Comparison of ENCODE assay signal across 11 cellular contexts in genomic region chr10:133277277-133277992, GRCh38. TPM values are rescaled to one million over a fixed set of nuclear protein-coding genes. Genes with fewer than 3 reads are reported as not detected.
DNase-seq lines count a peak whose midpoint lies in the region; ATAC-seq and TF ChIP-seq lines count a peak whose summit lies in the region.
"Had no signal": no experiment of that assay in that cellular context is flagged by ENCODE, and none has a peak within 500 bp of the region (broad histone marks: within the 10 kb centered on the region; RNA-seq: fewer than 3 reads in every experiment).

No MANE protein-coding gene starts in this region.

- no peak overlapping the region for H3K23ac ChIP-seq in mesenchymal stem cell (ENCODE audit: low read length in 2 of 2)

- peaks cover 0 to 2% (median 0%) of the 10 kb centered on the region in 7 donors for H3K9me3 Mint-ChIP-seq in CD14-positive monocyte
- no peaks in the 10 kb centered on the region for H3K9me3 Mint-ChIP-seq in activated T-helper 17 cell treated with anti-CD3 and anti-CD28 coated beads, Interleukin-2, amount 50 U/mL, for 72 hours

- no peak overlapping the region for H2BK5ac ChIP-seq in mesenchymal stem cell (ENCODE audit: low read depth, low read length, poor library complexity, severe bottlenecking)

- H2AFZ ChIP-seq in HCT116 (ENCODE audit: low read depth, low read length, poor library complexity, severe bottlenecking) (no peak overlapping the region), mesenchymal stem cell (ENCODE audit: low read depth, low read length) (no peak overlapping the region)

- no peak overlapping the region for H3K18ac ChIP-seq in mesenchymal stem cell (ENCODE audit: low read depth in 1 of 2, low read length in 2 of 2)

- no peak overlapping the region for H3K14ac ChIP-seq in mesenchymal stem cell (ENCODE audit: low read length in 2 of 2)

- H3K79me2 ChIP-seq in HCT116 (ENCODE audit: insufficient read depth, low read length): no peaks in the 10 kb centered on the region

- H3K9ac ChIP-seq in HCT116 (ENCODE audit: low read length) (no peak overlapping the region), mesenchymal stem cell (ENCODE audit: low read length) (no peak overlapping the region)

- peak; percentile 21; the same call in 1 of the 2 replicates for ATAC-seq in HCT116
- no peak for ATAC-seq in activated T-helper 17 cell treated with anti-CD3 and anti-CD28 coated beads, Interleukin-2, amount 50 U/mL, for 72 hours (replicated peaks)
- ATAC-seq in GM18870 (IDR thresholded peaks at IDR 0.05; ENCODE audit: unreplicated experiment): no peak
- ATAC-seq in HG03039 (IDR thresholded peaks at IDR 0.05; ENCODE audit: unreplicated experiment): no peak
- ATAC-seq in sciatic nerve: no peak

- no peak overlapping the region for H2AK5ac ChIP-seq in mesenchymal stem cell (ENCODE audit: low read length, severe bottlenecking)

- peak overlapping the region; percentile 99 to 100 (median 100) for H3K27ac Mint-ChIP-seq in CD14-positive monocyte
- H3K27ac Mint-ChIP-seq in activated T-helper 17 cell treated with anti-CD3 and anti-CD28 coated beads, Interleukin-2, amount 50 U/mL, for 72 hours: peak overlapping the region; percentile 81

- H2BK120ac ChIP-seq in mesenchymal stem cell (ENCODE audit: low read depth, low read length): no peak overlapping the region

- 82% methylated on average over 25 of the region's 25 CpGs for WGBS in mesenchymal stem cell

- CTCF ChIA-PET in HCT116 (lab: Charles Lee): no interaction called here

- H3K4me2 ChIP-seq in HCT116 (ENCODE audit: low read length): no peak overlapping the region
- H3K4me2 ChIP-seq in mesenchymal stem cell (ENCODE audit: low read length, poor library complexity, severe bottlenecking): no peak overlapping the region

- H2BK12ac ChIP-seq in mesenchymal stem cell (ENCODE audit: low read length in 2 of 2): no peak overlapping the region

- no peaks in the 10 kb centered on the region for H4K20me1 ChIP-seq in HCT116 (ENCODE audit: insufficient read depth)

- peak overlapping the region; percentile 46 for H4K91ac ChIP-seq in mesenchymal stem cell (ENCODE audit: low read length)

- peak overlapping the region; percentile 33 for H4K8ac ChIP-seq in mesenchymal stem cell (ENCODE audit: low read length)

- peaks cover 26 to 34% of the 10 kb centered on the region in 2 donors for H3K36me3 Mint-ChIP-seq in CD14-positive monocyte
- H3K36me3 Mint-ChIP-seq in activated T-helper 17 cell treated with anti-CD3 and anti-CD28 coated beads, Interleukin-2, amount 50 U/mL, for 72 hours (ENCODE audit: low read depth): peaks cover 35% of the 10 kb centered on the region

- POLR2A ChIA-PET in HCT116 (lab: Charles Lee): no interaction called here

- H3K79me1 ChIP-seq in mesenchymal stem cell (replicated peaks; ENCODE audit: low read length, poor library complexity, severe bottlenecking): peaks cover 4% of the 10 kb centered on the region

- no peaks in the 10 kb centered on the region for H3K4me1 ChIP-seq in HCT116 (ENCODE audit: control insufficient read depth in 1 of 2, insufficient read depth in 2 of 2, low read length in 2 of 2)
- peaks cover 53% of the 10 kb centered on the region for H3K4me1 ChIP-seq in mesenchymal stem cell (ENCODE audit: control insufficient read depth, insufficient read depth, low read depth, low read length)

- H3K9me3 ChIP-seq in HCT116 (ENCODE audit: control insufficient read depth in 1 of 2, insufficient read depth in 1 of 2, low read depth in 1 of 2, low read length in 2 of 2) (no peaks in the 10 kb centered on the region), mesenchymal stem cell (ENCODE audit: control insufficient read depth, low read length) (no peaks in the 10 kb centered on the region)

- no TSS peak for BruUV-seq in HCT116 (replicated peaks; lab: Mats Ljungman, UMichigan)

- intact Hi-C loops in CD14-positive monocyte (cut with micrococcal nuclease) (no loop called here), HCT116 (cut with micrococcal nuclease) (no loop called here), sciatic nerve (cut with DNase I) (no loop called here)

- peaks cover 57% of the 10 kb centered on the region for H3K4me1 Mint-ChIP-seq in CD14-positive monocyte
- peaks cover 9% of the 10 kb centered on the region for H3K4me1 Mint-ChIP-seq in activated T-helper 17 cell treated with anti-CD3 and anti-CD28 coated beads, Interleukin-2, amount 50 U/mL, for 72 hours

- H3K4me3 Mint-ChIP-seq in CD14-positive monocyte: peak overlapping the region; percentile 83 to 91
- peak overlapping the region; percentile 75 for H3K4me3 Mint-ChIP-seq in activated T-helper 17 cell treated with anti-CD3 and anti-CD28 coated beads, Interleukin-2, amount 50 U/mL, for 72 hours

- no peak overlapping the region for H2BK15ac ChIP-seq in mesenchymal stem cell (ENCODE audit: low read depth, poor library complexity, severe bottlenecking)

- H3K27me3 ChIP-seq in HCT116 (ENCODE audit: insufficient read depth, low read length) (no peaks in the 10 kb centered on the region), mesenchymal stem cell (ENCODE audit: control insufficient read depth in 1 of 2, insufficient read depth in 1 of 2, low read length in 2 of 2) (peaks cover 0 to 26% of the 10 kb centered on the region in 2 experiments)

- H3K4me3 ChIP-seq in HCT116 (replicated peaks in 1 of 2; ENCODE audit: low read depth in 1 of 2, low read length in 2 of 2): no peak overlapping the region
- H3K4me3 ChIP-seq in mesenchymal stem cell (ENCODE audit: insufficient read depth in 1 of 2, low read depth in 1 of 2, low read length in 2 of 2): no peak overlapping the region

- DNase-seq in CD14-positive monocyte (ENCODE audit: low spot score) (no peak), HCT116 (ENCODE audit: low read depth, low spot score) (no peak), mesenchymal stem cell (no peak), NCI-H2171 treated with DMSO at 0.1 percent for 48 hours (lab: John Stamatoyannopoulos, UW) (no peak), sciatic nerve (ENCODE audit: low spot score) (no peak)
- DNase-seq: amniotic stem cell, DMS 273 treated with DMSO at 0.1 percent for 48 hours, NCI-H1694 treated with DMSO at 0.1 percent for 48 hours had no signal

- RAD21 ChIA-PET in HCT116 (lab: Charles Lee; ENCODE audit: low non-redundant PET in 1 of 2, low total read pairs in 2 of 2, uncharacterized antibody in 2 of 2, unreplicated experiment in 2 of 2): no interaction called here

- TF ChIP-seq POLR2A in HCT116 (IDR thresholded peaks at IDR 0.05; ENCODE audit: borderline replicate concordance, extremely low read depth, insufficient read depth, insufficient read length): no peak

- H3K4ac ChIP-seq in mesenchymal stem cell (ENCODE audit: low read depth in 1 of 2, low read length in 2 of 2): no peak overlapping the region

- H3K27ac ChIP-seq in HCT116 (ENCODE audit: low read depth, low read length): no peak overlapping the region
- no peak overlapping the region for H3K27ac ChIP-seq in mesenchymal stem cell (ENCODE audit: low read length, poor library complexity, severe bottlenecking)

- no peaks in the 10 kb centered on the region for H3K9me2 ChIP-seq in HCT116 (ENCODE audit: insufficient read depth)

- no peaks in the 10 kb centered on the region for H3K36me3 ChIP-seq in HCT116 (ENCODE audit: control insufficient read depth in 1 of 2, insufficient read depth in 2 of 2, low read length in 2 of 2)
- H3K36me3 ChIP-seq in mesenchymal stem cell (ENCODE audit: control insufficient read depth in 1 of 2, insufficient read depth in 2 of 2, low read depth in 1 of 2, low read length in 2 of 2): peaks cover 38 to 56% of the 10 kb centered on the region in 2 experiments

- no peak for TF ChIP-seq CTCF in CD14-positive monocyte (IDR thresholded peaks at IDR 0.05)
- TF ChIP-seq CTCF in HCT116 (IDR thresholded peaks at IDR 0.05 in 2 of 3, conservative IDR thresholded peaks at IDR 0.05 in 1 of 3; ENCODE audit: borderline replicate concordance in 1 of 3, insufficient read depth in 1 of 3, low read depth in 2 of 3, low read length in 2 of 3): no peak

- TF ChIP-seq RAD21 in HCT116 (IDR thresholded peaks at IDR 0.05; ENCODE audit: low read depth): no peak

- peaks cover 0 to 15% (median 2%) of the 10 kb centered on the region in 3 donors for H3K27me3 Mint-ChIP-seq in CD14-positive monocyte (ENCODE audit: low read depth in 3 of 3)
- no peaks in the 10 kb centered on the region for H3K27me3 Mint-ChIP-seq in activated T-helper 17 cell treated with anti-CD3 and anti-CD28 coated beads, Interleukin-2, amount 50 U/mL, for 72 hours

TF ChIP-seq in HCT116, 20 proteins besides CTCF, POLR2A, EP300 and RAD21 (continues in another document):
- TF ChIP-seq EGR1 (IDR thresholded peaks at IDR 0.05; ENCODE audit: low read depth): no peak

RNA-seq across cellular contexts. Expression of gene ADAM8, which starts 0.8 kb away (rescaled TPM):
- polyA plus RNA-seq in CD14-positive monocyte: 10 to 100 TPM; 32.7 to 72.8 TPM
- 4.1 TPM for total RNA-seq in HCT116 (2021; ENCODE audit: unreplicated experiment)
- polyA plus RNA-seq in HCT116 (2012): 1.1 and 2.4 TPM in 2 replicates
- total RNA-seq in activated T-helper 17 cell treated with anti-CD3 and anti-CD28 coated beads, Interleukin-2, amount 50 U/mL, for 72 hours: 100 to 1,000 TPM in 1 of 2 donors, 10 to 100 TPM in 1; 83.7 to 336 TPM
- 0.50 TPM for polyA plus RNA-seq in mesenchymal stem cell (2013, experiment 1 of 2)
- 0.41 TPM for polyA plus RNA-seq in mesenchymal stem cell (2013, experiment 2 of 2)
- 20.7 TPM for total RNA-seq in sciatic nerve

RNA-seq across cellular contexts. Expression of gene TUBGCP2, which starts 31.2 kb away (rescaled TPM):
- 10 to 100 TPM; 25.9 to 39.3 TPM for polyA plus RNA-seq in CD14-positive monocyte
- total RNA-seq in HCT116 (2021; ENCODE audit: unreplicated experiment) (35.4 TPM), sciatic nerve (55.9 TPM)
- polyA plus RNA-seq in HCT116 (2012): 28.2 and 32.7 TPM in 2 replicates
- total RNA-seq in activated T-helper 17 cell treated with anti-CD3 and anti-CD28 coated beads, Interleukin-2, amount 50 U/mL, for 72 hours: 10 to 100 TPM; 47.8 to 55.8 TPM
- 36.2 TPM for polyA plus RNA-seq in mesenchymal stem cell (2013, experiment 1 of 2)
- 35.4 TPM for polyA plus RNA-seq in mesenchymal stem cell (2013, experiment 2 of 2)

RNA-seq across cellular contexts. Expression of gene ZNF511, which starts 31.3 kb away (rescaled TPM):
- polyA plus RNA-seq in CD14-positive monocyte: 100 to 1,000 TPM in 1 of 2 donors, 10 to 100 TPM in 1; 84.7 to 118 TPM
- total RNA-seq in HCT116 (2021; ENCODE audit: unreplicated experiment) (49.0 TPM), sciatic nerve (27.8 TPM)
- polyA plus RNA-seq in HCT116 (2012): 54.0 and 68.0 TPM in 2 replicates
- total RNA-seq in activated T-helper 17 cell treated with anti-CD3 and anti-CD28 coated beads, Interleukin-2, amount 50 U/mL, for 72 hours: 10 to 100 TPM; 52.8 to 74.2 TPM
- 17.8 TPM for polyA plus RNA-seq in mesenchymal stem cell (2013, experiment 1 of 2)
- polyA plus RNA-seq in mesenchymal stem cell (2013, experiment 2 of 2): 17.9 TPM

RNA-seq across cellular contexts. Expression of gene VENTX, which starts 39.8 kb away (rescaled TPM):
- polyA plus RNA-seq in CD14-positive monocyte: 1 to 10 TPM; 1.4 to 1.6 TPM
- total RNA-seq in HCT116 (2021; ENCODE audit: unreplicated experiment) (not detected), sciatic nerve (3.0 TPM)
- polyA plus RNA-seq in HCT116 (2012): not detected in 2 replicates
- under 1 TPM in 1 of 2 donors, not detected in 1; 0.21 TPM for total RNA-seq in activated T-helper 17 cell treated with anti-CD3 and anti-CD28 coated beads, Interleukin-2, amount 50 U/mL, for 72 hours
- not detected for polyA plus RNA-seq in mesenchymal stem cell (2013, experiment 1 of 2)
- not detected for polyA plus RNA-seq in mesenchymal stem cell (2013, experiment 2 of 2)

RNA-seq across cellular contexts. Expression of gene UTF1, which starts 47.4 kb away (rescaled TPM):
- under 1 TPM; 0.14 to 0.48 TPM for polyA plus RNA-seq in CD14-positive monocyte
- total RNA-seq in HCT116 (2021; ENCODE audit: unreplicated experiment) (not detected), sciatic nerve (not detected)
- not detected in 2 replicates for polyA plus RNA-seq in HCT116 (2012)
- total RNA-seq in activated T-helper 17 cell treated with anti-CD3 and anti-CD28 coated beads, Interleukin-2, amount 50 U/mL, for 72 hours: not detected
- polyA plus RNA-seq in mesenchymal stem cell (2013, experiment 1 of 2): not detected
- polyA plus RNA-seq in mesenchymal stem cell (2013, experiment 2 of 2): not detected
